ENCODE assay signal across 1 cellular context in the genomic region with DNA sequence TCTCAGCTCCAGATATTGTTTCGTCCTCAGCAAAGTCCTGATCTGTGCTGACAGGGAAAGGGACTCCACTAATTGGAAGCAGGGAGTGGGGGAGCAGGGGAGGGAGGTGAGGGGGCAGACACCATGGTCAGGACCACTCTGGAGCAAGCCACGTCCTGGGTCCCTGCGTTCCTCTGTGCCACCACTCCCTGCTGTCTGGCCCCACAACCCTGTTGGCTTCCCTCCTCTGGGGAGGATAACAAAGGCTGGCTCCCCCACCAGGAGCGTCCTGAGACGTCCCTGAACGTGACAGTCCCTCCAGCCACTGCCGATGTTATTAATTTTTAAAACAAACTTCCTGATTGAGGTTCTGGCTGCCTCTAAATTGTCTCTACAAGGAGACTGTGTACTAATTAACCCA.
TF ChIP-seq lines count a peak whose summit lies in the region.

No MANE protein-coding gene starts in this region.

TF ChIP-seq in GM23338, 12 proteins besides CTCF, POLR2A, EP300 and RAD21 (continued from another document):
- TF ChIP-seq, protein P1, sequence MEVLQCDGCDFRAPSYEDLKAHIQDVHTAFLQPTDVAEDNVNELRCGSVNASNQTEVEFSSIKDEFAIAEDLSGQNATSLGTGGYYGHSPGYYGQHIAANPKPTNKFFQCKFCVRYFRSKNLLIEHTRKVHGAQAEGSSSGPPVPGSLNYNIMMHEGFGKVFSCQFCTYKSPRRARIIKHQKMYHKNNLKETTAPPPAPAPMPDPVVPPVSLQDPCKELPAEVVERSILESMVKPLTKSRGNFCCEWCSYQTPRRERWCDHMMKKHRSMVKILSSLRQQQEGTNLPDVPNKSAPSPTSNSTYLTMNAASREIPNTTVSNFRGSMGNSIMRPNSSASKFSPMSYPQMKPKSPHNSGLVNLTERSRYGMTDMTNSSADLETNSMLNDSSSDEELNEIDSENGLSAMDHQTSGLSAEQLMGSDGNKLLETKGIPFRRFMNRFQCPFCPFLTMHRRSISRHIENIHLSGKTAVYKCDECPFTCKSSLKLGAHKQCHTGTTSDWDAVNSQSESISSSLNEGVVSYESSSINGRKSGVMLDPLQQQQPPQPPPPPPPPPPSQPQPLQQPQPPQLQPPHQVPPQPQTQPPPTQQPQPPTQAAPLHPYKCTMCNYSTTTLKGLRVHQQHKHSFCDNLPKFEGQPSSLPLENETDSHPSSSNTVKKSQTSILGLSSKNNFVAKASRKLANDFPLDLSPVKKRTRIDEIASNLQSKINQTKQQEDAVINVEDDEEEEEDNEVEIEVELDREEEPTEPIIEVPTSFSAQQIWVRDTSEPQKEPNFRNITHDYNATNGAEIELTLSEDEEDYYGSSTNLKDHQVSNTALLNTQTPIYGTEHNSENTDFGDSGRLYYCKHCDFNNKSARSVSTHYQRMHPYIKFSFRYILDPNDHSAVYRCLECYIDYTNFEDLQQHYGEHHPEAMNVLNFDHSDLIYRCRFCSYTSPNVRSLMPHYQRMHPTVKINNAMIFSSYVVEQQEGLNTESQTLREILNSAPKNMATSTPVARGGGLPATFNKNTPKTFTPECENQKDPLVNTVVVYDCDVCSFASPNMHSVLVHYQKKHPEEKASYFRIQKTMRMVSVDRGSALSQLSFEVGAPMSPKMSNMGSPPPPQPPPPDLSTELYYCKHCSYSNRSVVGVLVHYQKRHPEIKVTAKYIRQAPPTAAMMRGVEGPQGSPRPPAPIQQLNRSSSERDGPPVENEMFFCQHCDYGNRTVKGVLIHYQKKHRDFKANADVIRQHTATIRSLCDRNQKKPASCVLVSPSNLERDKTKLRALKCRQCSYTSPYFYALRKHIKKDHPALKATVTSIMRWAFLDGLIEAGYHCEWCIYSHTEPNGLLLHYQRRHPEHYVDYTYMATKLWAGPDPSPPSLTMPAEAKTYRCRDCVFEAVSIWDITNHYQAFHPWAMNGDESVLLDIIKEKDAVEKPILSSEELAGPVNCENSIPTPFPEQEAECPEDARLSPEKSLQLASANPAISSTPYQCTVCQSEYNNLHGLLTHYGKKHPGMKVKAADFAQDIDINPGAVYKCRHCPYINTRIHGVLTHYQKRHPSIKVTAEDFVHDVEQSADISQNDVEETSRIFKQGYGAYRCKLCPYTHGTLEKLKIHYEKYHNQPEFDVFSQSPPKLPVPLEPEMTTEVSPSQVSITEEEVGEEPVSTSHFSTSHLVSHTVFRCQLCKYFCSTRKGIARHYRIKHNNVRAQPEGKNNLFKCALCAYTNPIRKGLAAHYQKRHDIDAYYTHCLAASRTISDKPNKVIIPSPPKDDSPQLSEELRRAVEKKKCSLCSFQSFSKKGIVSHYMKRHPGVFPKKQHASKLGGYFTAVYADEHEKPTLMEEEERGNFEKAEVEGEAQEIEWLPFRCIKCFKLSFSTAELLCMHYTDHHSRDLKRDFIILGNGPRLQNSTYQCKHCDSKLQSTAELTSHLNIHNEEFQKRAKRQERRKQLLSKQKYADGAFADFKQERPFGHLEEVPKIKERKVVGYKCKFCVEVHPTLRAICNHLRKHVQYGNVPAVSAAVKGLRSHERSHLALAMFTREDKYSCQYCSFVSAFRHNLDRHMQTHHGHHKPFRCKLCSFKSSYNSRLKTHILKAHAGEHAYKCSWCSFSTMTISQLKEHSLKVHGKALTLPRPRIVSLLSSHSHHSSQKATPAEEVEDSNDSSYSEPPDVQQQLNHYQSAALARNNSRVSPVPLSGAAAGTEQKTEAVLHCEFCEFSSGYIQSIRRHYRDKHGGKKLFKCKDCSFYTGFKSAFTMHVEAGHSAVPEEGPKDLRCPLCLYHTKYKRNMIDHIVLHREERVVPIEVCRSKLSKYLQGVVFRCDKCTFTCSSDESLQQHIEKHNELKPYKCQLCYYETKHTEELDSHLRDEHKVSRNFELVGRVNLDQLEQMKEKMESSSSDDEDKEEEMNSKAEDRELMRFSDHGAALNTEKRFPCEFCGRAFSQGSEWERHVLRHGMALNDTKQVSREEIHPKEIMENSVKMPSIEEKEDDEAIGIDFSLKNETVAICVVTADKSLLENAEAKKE (CRISPR knock-in tag; IDR thresholded peaks at IDR 0.05) = no peak
- TF ChIP-seq EZH2 (IDR thresholded peaks at IDR 0.05; ENCODE audit: low read depth, unreplicated experiment) (no peak), NANOG (IDR thresholded peaks at IDR 0.05; ENCODE audit: borderline replicate concordance) (no peak), JUNB (IDR thresholded peaks at IDR 0.05; ENCODE audit: unreplicated experiment) (no peak), ZNF114 (CRISPR knock-in tag; IDR thresholded peaks at IDR 0.05) (no peak), STAT1 (IDR thresholded peaks at IDR 0.05; ENCODE audit: unreplicated experiment) (no peak), ZNF331 (CRISPR knock-in tag; IDR thresholded peaks at IDR 0.05; ENCODE audit: low read depth) (no peak), POLR2AphosphoS5 (IDR thresholded peaks at IDR 0.05; ENCODE audit: low read depth) (no peak)
- TF ChIP-seq, protein P2, sequence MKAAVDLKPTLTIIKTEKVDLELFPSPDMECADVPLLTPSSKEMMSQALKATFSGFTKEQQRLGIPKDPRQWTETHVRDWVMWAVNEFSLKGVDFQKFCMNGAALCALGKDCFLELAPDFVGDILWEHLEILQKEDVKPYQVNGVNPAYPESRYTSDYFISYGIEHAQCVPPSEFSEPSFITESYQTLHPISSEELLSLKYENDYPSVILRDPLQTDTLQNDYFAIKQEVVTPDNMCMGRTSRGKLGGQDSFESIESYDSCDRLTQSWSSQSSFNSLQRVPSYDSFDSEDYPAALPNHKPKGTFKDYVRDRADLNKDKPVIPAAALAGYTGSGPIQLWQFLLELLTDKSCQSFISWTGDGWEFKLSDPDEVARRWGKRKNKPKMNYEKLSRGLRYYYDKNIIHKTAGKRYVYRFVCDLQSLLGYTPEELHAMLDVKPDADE (IDR thresholded peaks at IDR 0.05) = no peak
